Comparison of ENCODE assay signal across 14 cellular contexts in the genomic region with DNA sequence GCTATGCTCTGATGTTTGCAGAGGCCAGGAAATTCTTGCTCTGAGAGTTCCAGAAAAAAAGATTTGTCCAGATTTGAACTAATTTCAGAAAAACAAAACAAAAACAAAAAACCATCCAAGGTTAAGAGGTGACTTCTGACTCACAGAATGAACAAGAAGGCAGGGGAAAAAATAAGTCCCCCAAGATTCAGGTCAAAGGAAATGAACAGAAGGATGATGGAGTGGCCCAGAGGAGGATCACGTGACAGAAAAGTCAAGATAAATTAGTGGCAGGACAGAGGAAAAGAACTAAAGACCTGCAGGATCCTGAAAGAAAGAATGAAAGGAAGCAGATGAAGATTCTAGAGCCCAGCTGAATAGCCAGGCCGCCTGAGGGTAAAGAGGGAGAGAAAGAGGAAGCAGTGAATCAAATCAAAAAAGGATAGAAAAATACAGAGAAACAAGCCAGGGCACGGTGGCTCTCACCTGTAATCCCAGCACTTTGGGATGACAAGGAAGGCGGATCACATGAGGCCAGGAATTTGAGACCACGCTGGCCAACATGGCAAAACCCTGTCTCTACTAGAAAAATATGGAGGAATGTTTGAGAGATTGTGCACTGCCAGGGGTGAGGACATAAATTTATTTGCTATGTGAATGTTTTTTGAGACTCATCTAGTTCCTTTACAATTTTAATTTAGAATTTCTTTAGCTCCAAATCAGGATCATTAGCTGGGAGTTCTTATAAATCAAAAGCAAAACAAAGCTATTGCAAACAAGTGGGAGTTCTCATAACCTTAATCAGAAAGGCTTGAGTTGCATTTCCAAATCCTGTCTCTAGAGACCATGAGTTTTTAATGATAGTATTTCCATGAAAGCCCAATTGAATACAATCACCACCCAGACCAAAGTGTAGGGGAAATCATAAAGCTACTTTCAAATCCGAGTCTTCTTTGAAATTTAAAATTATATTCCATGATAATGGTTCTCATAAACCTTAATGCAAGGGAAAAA.
DNase-seq lines count a peak whose midpoint lies in the region; ATAC-seq and TF ChIP-seq lines count a peak whose summit lies in the region.
"Had no signal": no experiment of that assay in that cellular context is flagged by ENCODE, and none has a peak within 500 bp of the region (broad histone marks: within the 10 kb centered on the region; RNA-seq: fewer than 3 reads in every experiment).

No MANE protein-coding gene starts in this region.

- no peak overlapping the region for H3K4me3 ChIP-seq in cardiac fibroblast (replicated peaks in 1 of 2; ENCODE audit: low read depth in 2 of 2, low read length in 2 of 2)
- H3K4me3 ChIP-seq: SK-N-MC had no signal

- H3K36me3 Mint-ChIP-seq in naive thymus-derived CD8-positive, alpha-beta T cell: peaks cover 0 to 1% (median 0%) of the 10 kb centered on the region in 3 donors

- POLR2A ChIA-PET in naive thymus-derived CD8-positive, alpha-beta T cell (lab: Charles Lee): interaction anchor here (1.6 kb wide), 1 partner anchor 339 kb away, joined by 8 read pairs; no protein-coding TSS in a partner anchor

- peaks cover 12% of the 10 kb centered on the region for H3K4me1 Mint-ChIP-seq in stimulated activated naive CD8-positive, alpha-beta T cell treated with anti-CD3 and anti-CD28 coated beads, Interleukin-15, amount 100 ng/mL, for 72 hours
- peaks cover 7 to 40% (median 8%) of the 10 kb centered on the region in 4 donors for H3K4me1 Mint-ChIP-seq in naive thymus-derived CD8-positive, alpha-beta T cell

- peak overlapping the region in 1 of 2 donors; percentile 41 for H3K4me3 Mint-ChIP-seq in stimulated activated naive CD8-positive, alpha-beta T cell treated with anti-CD3 and anti-CD28 coated beads, Interleukin-15, amount 100 ng/mL, for 72 hours
- peak overlapping the region in 1 of 10 donors; percentile 33 for H3K4me3 Mint-ChIP-seq in naive thymus-derived CD8-positive, alpha-beta T cell

- peak overlapping the region in 1 of 2 donors; percentile 63 for H3K27ac Mint-ChIP-seq in stimulated activated naive CD8-positive, alpha-beta T cell treated with anti-CD3 and anti-CD28 coated beads, Interleukin-15, amount 100 ng/mL, for 72 hours
- H3K27ac Mint-ChIP-seq in naive thymus-derived CD8-positive, alpha-beta T cell: peak overlapping the region in 8 of 10 donors; percentile 9 to 74 (median 50)

- peak; percentile 57 for ATAC-seq in stimulated activated naive CD8-positive, alpha-beta T cell treated with anti-CD3 and anti-CD28 coated beads, Interleukin-15, Interleukin-2, amounts not matched to agents 100 U/mL and 50 U/mL, for 24 hours
- ATAC-seq in stimulated activated naive CD8-positive, alpha-beta T cell treated with anti-CD3 and anti-CD28 coated beads, Interleukin-15, amount 100 ng/mL, for 72 hours: no peak
- no peak for ATAC-seq in naive thymus-derived CD8-positive, alpha-beta T cell

- no peak for TF ChIP-seq CTCF in cardiac fibroblast (IDR thresholded peaks at IDR 0.05; ENCODE audit: low read depth, low read length)

- peaks cover 0 to 3% of the 10 kb centered on the region in 2 donors for H3K9me3 Mint-ChIP-seq in stimulated activated naive CD8-positive, alpha-beta T cell treated with anti-CD3 and anti-CD28 coated beads, Interleukin-15, amount 100 ng/mL, for 72 hours
- H3K9me3 Mint-ChIP-seq in naive thymus-derived CD8-positive, alpha-beta T cell: peaks cover 0 to 4% (median 0%) of the 10 kb centered on the region in 9 donors

- H3K27me3 Mint-ChIP-seq in stimulated activated naive CD8-positive, alpha-beta T cell treated with anti-CD3 and anti-CD28 coated beads, Interleukin-15, amount 100 ng/mL, for 72 hours: no peaks in the 10 kb centered on the region
- no peaks in the 10 kb centered on the region for H3K27me3 Mint-ChIP-seq in naive thymus-derived CD8-positive, alpha-beta T cell

- DNase-seq in stimulated activated naive CD8-positive, alpha-beta T cell treated with anti-CD3 and anti-CD28 coated beads, Interleukin-15, Interleukin-2, amounts not matched to agents 100 U/mL and 50 U/mL, for 24 hours: no peak
- DNase-seq in stimulated activated naive CD8-positive, alpha-beta T cell treated with anti-CD3 and anti-CD28 coated beads, Interleukin-15, amount 100 ng/mL, for 72 hours: no peak
- DNase-seq in cardiac fibroblast (ENCODE audit: low read depth in 2 of 2) (peak; percentile 29 to 45), pons (ENCODE audit: low spot score) (no peak), GOT3 (lab: John Stamatoyannopoulos, UW) (no peak), SW480 (ENCODE audit: low spot score) (no peak), NCI-H2107 (lab: John Stamatoyannopoulos, UW) (no peak)
- DNase-seq in naive thymus-derived CD8-positive, alpha-beta T cell: no peak
- DNase-seq: activated CD4-positive, alpha-beta T cell treated with anti-CD3 and anti-CD28 coated beads, Interleukin-2, amount 50 U/mL, for 4 hours; BE2C; GF-D8; H7; Kasumi-1 had no signal

Comparison
In these comparisons a context has a peak if more than half of its experiments do, and no peak if none do; other contexts are left out.
1. DNase-seq: peak in cardiac fibroblast (2 of 2); none in stimulated activated naive CD8-positive, alpha-beta T cell treated with anti-CD3 and anti-CD28 coated beads, Interleukin-15, Interleukin-2, amounts not matched to agents 100 U/mL and 50 U/mL, for 24 hours (single experiment), stimulated activated naive CD8-positive, alpha-beta T cell treated with anti-CD3 and anti-CD28 coated beads, Interleukin-15, amount 100 ng/mL, for 72 hours (0 of 2), naive thymus-derived CD8-positive, alpha-beta T cell (0 of 10), pons (single experiment), GOT3 (single experiment), SW480 (single experiment) and NCI-H2107 (single experiment).